8 cellular contexts compared by ENCODE assay signal in the genomic region with DNA sequence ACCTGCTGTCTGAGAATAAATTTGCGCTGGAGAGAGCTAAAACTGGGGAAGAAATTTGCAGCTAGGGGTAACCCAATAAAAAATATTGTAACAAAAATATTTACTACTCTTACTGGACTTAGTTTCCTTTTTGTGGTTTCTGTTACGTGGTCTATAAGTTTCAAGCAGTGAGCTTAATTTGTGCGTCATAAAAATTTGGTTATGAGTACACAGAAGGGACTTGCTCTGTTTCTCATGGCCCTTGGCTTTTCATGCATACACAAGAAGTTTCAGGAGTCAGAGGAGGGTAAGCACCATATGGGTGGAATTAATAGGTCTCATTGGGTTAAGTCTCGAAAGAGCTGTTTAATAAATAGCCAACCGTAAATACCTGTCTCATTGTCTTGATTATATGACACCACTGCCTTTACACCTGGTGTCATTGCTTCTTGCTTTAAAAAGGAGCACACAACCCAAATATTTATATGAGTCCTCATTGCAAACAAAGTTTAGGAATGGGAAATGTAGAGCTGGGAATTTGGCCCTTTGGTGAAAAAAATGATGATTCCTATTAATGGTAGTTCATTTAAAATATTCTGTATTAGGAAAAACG. TPM values are rescaled to one million over a fixed set of nuclear protein-coding genes. Genes with fewer than 3 reads are reported as not detected.
DNase-seq lines count a peak whose midpoint lies in the region; ATAC-seq and TF ChIP-seq lines count a peak whose summit lies in the region.

No MANE protein-coding gene starts in this region.

- intact Hi-C loops in adrenal gland (cut with DNase I) (no loop called here), mucosa of descending colon (cut with DNase I, micrococcal nuclease) (no loop called here)

- H3K4me1 ChIP-seq in adrenal gland (replicated peaks in 1 of 2) (peaks cover 29 to 66% of the 10 kb centered on the region in 2 donors), mesenchymal stem cell (ENCODE audit: control insufficient read depth, insufficient read depth, low read depth, low read length) (peaks cover 10% of the 10 kb centered on the region), mucosa of descending colon (ENCODE audit: low read depth) (peaks cover 55% of the 10 kb centered on the region)

- no peak overlapping the region for H3K4ac ChIP-seq in mesenchymal stem cell (ENCODE audit: low read depth in 1 of 2, low read length in 2 of 2)

- no peak overlapping the region for H2BK5ac ChIP-seq in mesenchymal stem cell (ENCODE audit: low read depth, low read length, poor library complexity, severe bottlenecking)

- H3K9me3 ChIP-seq in adrenal gland (replicated peaks in 1 of 3) (no peaks in the 10 kb centered on the region), mesenchymal stem cell (ENCODE audit: control insufficient read depth, low read length) (no peaks in the 10 kb centered on the region), mucosa of descending colon (no peaks in the 10 kb centered on the region)

- no peak overlapping the region for H2AFZ ChIP-seq in mesenchymal stem cell (ENCODE audit: low read depth, low read length)

- no peak overlapping the region for H4K91ac ChIP-seq in mesenchymal stem cell (ENCODE audit: low read length)

- no peak overlapping the region for H2AK5ac ChIP-seq in mesenchymal stem cell (ENCODE audit: low read length, severe bottlenecking)

- H3K4me2 ChIP-seq in mesenchymal stem cell (ENCODE audit: low read length, poor library complexity, severe bottlenecking): peak overlapping the region; percentile 72

- no peak overlapping the region for H2BK15ac ChIP-seq in mesenchymal stem cell (ENCODE audit: low read depth, poor library complexity, severe bottlenecking)

- H3K36me3 ChIP-seq in adrenal gland (replicated peaks in 1 of 2) (no peaks in the 10 kb centered on the region), mesenchymal stem cell (ENCODE audit: control insufficient read depth in 1 of 2, insufficient read depth in 2 of 2, low read depth in 1 of 2, low read length in 2 of 2) (peaks cover 0 to 3% of the 10 kb centered on the region in 2 experiments), mucosa of descending colon (ENCODE audit: low read depth) (no peaks in the 10 kb centered on the region)

- H3K27ac ChIP-seq in adrenal gland (peak overlapping the region in 3 of 5 donors; percentile 91 to 99 (median 91)), mesenchymal stem cell (ENCODE audit: low read length, poor library complexity, severe bottlenecking) (peak overlapping the region; percentile 77)

- H3K18ac ChIP-seq in mesenchymal stem cell (ENCODE audit: low read depth in 1 of 2, low read length in 2 of 2): no peak overlapping the region

- H4K8ac ChIP-seq in mesenchymal stem cell (ENCODE audit: low read length): no peak overlapping the region

- ATAC-seq in GM19452 (IDR thresholded peaks at IDR 0.05; ENCODE audit: unreplicated experiment) (peak; percentile 75), HG03442 (IDR thresholded peaks at IDR 0.05; ENCODE audit: unreplicated experiment) (peak; percentile 68), mucosa of descending colon (no peak)

- no peak for TF ChIP-seq CTCF in adrenal gland (IDR thresholded peaks at IDR 0.05)
- no peak for TF ChIP-seq CTCF in mucosa of descending colon (IDR thresholded peaks at IDR 0.05)

- WGBS in adrenal gland, 4 donors: 75 to 78% (median 77%) methylated on average over 6 of the region's 6 CpGs
- 58% methylated on average over 5 of the region's 6 CpGs for WGBS in mesenchymal stem cell

- H3K23ac ChIP-seq in mesenchymal stem cell (ENCODE audit: low read length in 2 of 2): no peak overlapping the region

- peak overlapping the region; percentile 93 for H3K9ac ChIP-seq in mesenchymal stem cell (ENCODE audit: low read length)

- in situ Hi-C loops in ACHN (cut with HindIII; ENCODE audit: low pct_ligation_motif_present, low pct_unique_long_range_greater_than_20kb, low sequenced_read_pairs): no loop called here

- no peak overlapping the region for H2BK120ac ChIP-seq in mesenchymal stem cell (ENCODE audit: low read depth, low read length)

- no peak for TF ChIP-seq POLR2A in adrenal gland (IDR thresholded peaks at IDR 0.05)

- peaks cover 6% of the 10 kb centered on the region for H3K79me1 ChIP-seq in mesenchymal stem cell (replicated peaks; ENCODE audit: low read length, poor library complexity, severe bottlenecking)

- H3K27me3 ChIP-seq in adrenal gland (no peaks in the 10 kb centered on the region), mesenchymal stem cell (ENCODE audit: control insufficient read depth in 1 of 2, insufficient read depth in 1 of 2, low read length in 2 of 2) (no peaks in the 10 kb centered on the region)

- no peak overlapping the region for H2BK12ac ChIP-seq in mesenchymal stem cell (ENCODE audit: low read length in 2 of 2)

- peak; percentile 42 for DNase-seq in DMS 273 treated with DMSO at 0.1 percent for 48 hours (lab: John Stamatoyannopoulos, UW)
- no peak for DNase-seq in adrenal gland
- no peak for DNase-seq in mesenchymal stem cell
- DNase-seq in mucosa of descending colon: no peak
- no peak for DNase-seq in SIG-M5 treated with dmso at 0.1 percent for 504 hours (lab: John Stamatoyannopoulos, UW; ENCODE audit: unreplicated experiment)
- DNase-seq in ACHN: no peak

- H3K14ac ChIP-seq in mesenchymal stem cell (ENCODE audit: low read length in 2 of 2): no peak overlapping the region

- H3K4me3 ChIP-seq in adrenal gland (peak overlapping the region in 1 of 4 donors; percentile 99), mesenchymal stem cell (ENCODE audit: insufficient read depth in 1 of 2, low read depth in 1 of 2, low read length in 2 of 2) (peak overlapping the region; percentile 24 to 90), mucosa of descending colon (no peak overlapping the region)

RNA-seq across cellular contexts. Expression of a gene that starts 1.9 kb away (rescaled TPM):
- total RNA-seq in adrenal gland (10 to 100 TPM; 18.5 to 61.2 (median 47.1) TPM), mucosa of descending colon (100 to 1,000 TPM in 1 of 3 donors, 10 to 100 TPM in 2; 54.0 to 107 (median 57.2) TPM)
- polyA plus RNA-seq in adrenal gland: 10 to 100 TPM in 1 of 3 donors, 1 to 10 TPM in 2; 5.1 to 18.2 (median 6.2) TPM
- 34.9 TPM for polyA plus RNA-seq in mesenchymal stem cell (2013, experiment 1 of 2)
- polyA plus RNA-seq in mesenchymal stem cell (2013, experiment 2 of 2): 36.8 TPM
